ENCODE assay signal across 8 cellular contexts in genomic region chr6:52881996-52882841, GRCh38. TPM values are rescaled to one million over a fixed set of nuclear protein-coding genes. Genes with fewer than 3 reads are reported as not detected.
DNase-seq lines count a peak whose midpoint lies in the region; ATAC-seq, FAIRE-seq and TF ChIP-seq lines count a peak whose summit lies in the region.

No MANE protein-coding gene starts in this region.

- H3K4me3 ChIP-seq in H1 (ENCODE audit: extremely low read depth in 1 of 4, insufficient read depth in 2 of 4, low read depth in 3 of 4, low read length in 4 of 4): peak overlapping the region; percentile 16 to 53 (median 36); a peak in 5 of 8 replicates

- no peaks in the 10 kb centered on the region for H3K9me3 Mint-ChIP-seq in activated CD8-positive, alpha-beta T cell treated with anti-CD3 and anti-CD28 coated beads, Interleukin-2, amount 10 ng/mL, durations not matched to agents 7 days and 5 days (ENCODE audit: insufficient read depth)

- 37% methylated on average over 16 of the region's 18 CpGs; no CpG with 5 or more reads in 1 of the 2 experiments for WGBS in H1 (ENCODE audit: extremely low coverage in 1 of 2, insufficient coverage in 1 of 2, insufficient read length in 1 of 2, insufficient replicate concordance in 2 of 2, low coverage in 1 of 2, low lambda C conversion rate in 2 of 2, missing lambda C conversion rate in 1 of 2), 2 experiments

- peak overlapping the region; percentile 87; the same call in 1 of the 2 replicates for H4K8ac ChIP-seq in H1 (ENCODE audit: extremely low read depth, insufficient read depth, low read length)

- H3K27ac ChIP-seq in H1 (ENCODE audit: low read depth, low read length): no peak overlapping the region

- TF ChIP-seq POLR2A in H1 (IDR thresholded peaks at IDR 0.05; ENCODE audit: control extremely low read depth in 1 of 2, low read depth in 2 of 2, low read length in 2 of 2): 0 out of 3 replicates have a peak, but pooled peaks of 1 of the 2 experiments have one; percentile 22

- H3K9me3 ChIP-seq in H1 (ENCODE audit: insufficient read depth in 2 of 2, low read depth in 1 of 2, low read length in 1 of 2): no peaks in the 10 kb centered on the region

- H3K27me3 ChIP-seq in H1 (replicated peaks in 1 of 4; ENCODE audit: control insufficient read depth in 3 of 4, extremely low read depth in 1 of 4, insufficient read depth in 3 of 4, low read length in 3 of 4): no peaks in the 10 kb centered on the region

- no peak overlapping the region for H2AK5ac ChIP-seq in H1 (ENCODE audit: low read depth, low read length)

- 0 out of 2 replicates have a peak overlapping the region, but pooled peaks have one; percentile 48 for H2BK15ac ChIP-seq in H1 (ENCODE audit: low read length)

- TF ChIP-seq EP300 in H1 (IDR thresholded peaks at IDR 0.05; ENCODE audit: borderline replicate concordance in 1 of 2, low read depth in 2 of 2, low read length in 2 of 2): no peak

- H3K27ac Mint-ChIP-seq in activated CD8-positive, alpha-beta T cell treated with anti-CD3 and anti-CD28 coated beads, Interleukin-2, amount 10 ng/mL, durations not matched to agents 7 days and 5 days: peak overlapping the region; percentile 80

- DNase-seq in COLO668 (lab: John Stamatoyannopoulos, UW; ENCODE audit: unreplicated experiment) (peak; percentile 33), NCI-H774 (lab: John Stamatoyannopoulos, UW) (peak; percentile 72), H1 (ENCODE audit: low read depth in 1 of 2, low spot score in 2 of 2) (peak in 1 of 2 experiments; percentile 78), midbrain (lab: John Stamatoyannopoulos, UW) (peak; percentile 55)
- peak; percentile 77 for DNase-seq in activated CD8-positive, alpha-beta T cell treated with anti-CD3 and anti-CD28 coated beads, Interleukin-2, amount 10 ng/mL, durations not matched to agents 7 days and 5 days
- peak; percentile 13 to 41 for DNase-seq in stimulated activated CD8-positive, alpha-beta memory T cell treated with anti-CD3 and anti-CD28 coated beads, Interleukin-2, amount 100 ng/mL, for 48 hours (ENCODE audit: low read depth in 2 of 2)

- CTCF ChIA-PET in activated CD8-positive, alpha-beta T cell treated with anti-CD3 and anti-CD28 coated beads, Interleukin-2, amount 10 ng/mL, durations not matched to agents 7 days and 5 days (lab: Charles Lee): interaction anchor here (0.9 to 1.9 kb wide), 5 partner anchors 8 to 185 kb away, joined by 3 to 6 read pairs (median 3); no protein-coding TSS in a partner anchor
- CTCF ChIA-PET in H1 (lab: Charles Lee; ENCODE audit: partially characterized antibody): interaction anchor here (0.6 to 2.9 kb wide), 14 partner anchors 8 to 191 kb away, joined by 3 to 9 read pairs (median 3); no protein-coding TSS in a partner anchor

- H3K18ac ChIP-seq in H1 (ENCODE audit: extremely low read depth, low read length): peak overlapping the region; percentile 88; the same call in 1 of the 2 replicates

- peaks cover 10% of the 10 kb centered on the region for H3K27me3 Mint-ChIP-seq in activated CD8-positive, alpha-beta T cell treated with anti-CD3 and anti-CD28 coated beads, Interleukin-2, amount 10 ng/mL, durations not matched to agents 7 days and 5 days (ENCODE audit: low read depth)

- POLR2A ChIA-PET in activated CD8-positive, alpha-beta T cell treated with anti-CD3 and anti-CD28 coated beads, Interleukin-2, amount 10 ng/mL, durations not matched to agents 7 days and 5 days (lab: Charles Lee): no interaction called here
- POLR2A ChIA-PET in H1 (lab: Charles Lee; ENCODE audit: partially characterized antibody): no interaction called here

- H3K4ac ChIP-seq in H1 (replicated peaks; ENCODE audit: insufficient read length, low read depth, low read length): no peak overlapping the region

- no peak overlapping the region for H4K5ac ChIP-seq in H1 (ENCODE audit: insufficient read length, low read depth, low read length)

- peak; percentile 99 for ATAC-seq in GM19455 (IDR thresholded peaks at IDR 0.05; ENCODE audit: unreplicated experiment)
- peak; percentile 99 for ATAC-seq in HG03571 (IDR thresholded peaks at IDR 0.05; ENCODE audit: unreplicated experiment)
- peak; percentile 98 for ATAC-seq in activated CD8-positive, alpha-beta T cell treated with anti-CD3 and anti-CD28 coated beads, Interleukin-2, amount 10 ng/mL, durations not matched to agents 7 days and 5 days

- H3K56ac ChIP-seq in H1 (replicated peaks; ENCODE audit: insufficient read length, low read depth, low read length): no peak overlapping the region

- peaks cover 12% of the 10 kb centered on the region for H3K4me1 Mint-ChIP-seq in activated CD8-positive, alpha-beta T cell treated with anti-CD3 and anti-CD28 coated beads, Interleukin-2, amount 10 ng/mL, durations not matched to agents 7 days and 5 days (ENCODE audit: low read depth)

- H3K4me1 ChIP-seq in H1 (replicated peaks in 1 of 4; ENCODE audit: control insufficient read depth in 3 of 4, insufficient read depth in 4 of 4, low read length in 3 of 4): peaks cover 0 to 6% (median 0%) of the 10 kb centered on the region in 4 experiments; a peak in 4 of 7 replicates

- no peak overlapping the region for H3K23ac ChIP-seq in H1 (ENCODE audit: insufficient read length)

- no peak overlapping the region for H3K14ac ChIP-seq in H1 (ENCODE audit: insufficient read length)

- peak; percentile 71 to 76 for TF ChIP-seq RAD21 in H1 (IDR thresholded peaks at IDR 0.05 in 1 of 2, conservative IDR thresholded peaks at IDR 0.05 in 1 of 2; ENCODE audit: low read depth in 2 of 2, low read length in 2 of 2)

- no peaks in the 10 kb centered on the region for H3K36me3 Mint-ChIP-seq in activated CD8-positive, alpha-beta T cell treated with anti-CD3 and anti-CD28 coated beads, Interleukin-2, amount 10 ng/mL, durations not matched to agents 7 days and 5 days (ENCODE audit: low read depth)

- no peak overlapping the region; the same call in 1 of the 2 replicates for H2BK5ac ChIP-seq in H1 (ENCODE audit: low read depth, low read length)

- H3K36me3 ChIP-seq in H1 (ENCODE audit: control insufficient read depth in 2 of 4, insufficient read depth in 4 of 4, low read length in 3 of 4): no peaks in the 10 kb centered on the region

- FAIRE-seq in H1 (lab: Jason Lieb, UNC): peak; percentile 68

- peak overlapping the region; percentile 79 for H3K4me3 Mint-ChIP-seq in activated CD8-positive, alpha-beta T cell treated with anti-CD3 and anti-CD28 coated beads, Interleukin-2, amount 10 ng/mL, durations not matched to agents 7 days and 5 days

- peak overlapping the region; percentile 97 for H2BK12ac ChIP-seq in H1 (ENCODE audit: low read depth, low read length)

- no peak overlapping the region for H2BK120ac ChIP-seq in H1 (replicated peaks; ENCODE audit: low read depth, low read length)

- peak overlapping the region in 2 of 4 experiments; percentile 44 to 68; a peak in 3 of 7 replicates for H3K9ac ChIP-seq in H1 (replicated peaks in 1 of 4; ENCODE audit: extremely low read depth in 1 of 4, low read depth in 3 of 4, low read length in 3 of 4)

- 0 out of 2 replicates have a peak, but pooled peaks cover 2% of the 10 kb centered on the region for H3K23me2 ChIP-seq in H1 (ENCODE audit: low read depth, low read length)

- H4K20me1 ChIP-seq in H1 (replicated peaks in 1 of 2; ENCODE audit: control insufficient read depth in 1 of 2, insufficient read depth in 2 of 2, low read length in 2 of 2): no peaks in the 10 kb centered on the region

- TF ChIP-seq CTCF in H1 (IDR thresholded peaks at IDR 0.05; ENCODE audit: control extremely low read depth in 1 of 3, insufficient read depth in 1 of 3, low read depth in 1 of 3, low read length in 3 of 3): peak; percentile 70 to 86 (median 81)

- H3K4me2 ChIP-seq in H1 (ENCODE audit: insufficient read depth in 1 of 2, low read depth in 2 of 2, low read length in 2 of 2): peak overlapping the region; percentile 31 to 69

- H2AFZ ChIP-seq in H1 (ENCODE audit: low read length): peak overlapping the region; percentile 100

- H2BK20ac ChIP-seq in H1 (ENCODE audit: low read length): no peak overlapping the region

- peak overlapping the region; percentile 25 for H4K91ac ChIP-seq in H1 (replicated peaks; ENCODE audit: insufficient read length, low read length)

- no peaks in the 10 kb centered on the region for H3K79me1 ChIP-seq in H1 (ENCODE audit: low read depth, low read length)

- H3K79me2 ChIP-seq in H1 (ENCODE audit: control insufficient read depth in 1 of 2, insufficient read depth in 2 of 2, low read length in 2 of 2): no peaks in the 10 kb centered on the region

TF ChIP-seq in H1, 55 proteins besides CTCF, POLR2A, EP300 and RAD21 (continues in another document):
- TF ChIP-seq HDAC6 (IDR thresholded peaks at IDR 0.05; ENCODE audit: low read depth, low read length) (no peak), RFX5 (IDR thresholded peaks at IDR 0.05; ENCODE audit: borderline replicate concordance, low read depth, low read length) (no peak), EZH2 (IDR thresholded peaks at IDR 0.05; ENCODE audit: low read depth, low read length, severe bottlenecking) (no peak)

RNA-seq across cellular contexts. Expression of gene GSTA3, which starts 27.3 kb away (rescaled TPM):
- total RNA-seq in activated CD8-positive, alpha-beta T cell treated with anti-CD3 and anti-CD28 coated beads, Interleukin-2, amount 10 ng/mL, durations not matched to agents 7 days and 5 days: not detected
- not detected in 2 replicates for total RNA-seq in H1 (2021; fragmentation: NEBNext Ultra II Directional; extraction: Animal tissue kit (Norgen Biotek cat#: 25700))
- polyA plus RNA-seq in H1 (2011; rRNA removed): not detected in 2 replicates
- not detected for polyA plus RNA-seq in H1 (2011; cell fraction: cytosol; rRNA removed)
- not detected for polyA plus RNA-seq in H1 (2011; cell fraction: nucleus; rRNA removed)
- polyA plus RNA-seq in H1 (2012, experiment 1 of 2): not detected in 4 replicates
- polyA plus RNA-seq in H1 (2012, experiment 2 of 2): not detected
- not detected for polyA plus RNA-seq in H1 (2013, experiment 1 of 2)
- polyA plus RNA-seq in H1 (2013, experiment 2 of 2): not detected
- not detected in 2 replicates for polyA minus RNA-seq in H1 (2011; rRNA and poly(A)+ RNA removed)
- polyA minus RNA-seq in H1 (2011; cell fraction: cytosol; rRNA and poly(A)+ RNA removed): not detected
- polyA minus RNA-seq in H1 (2011; cell fraction: nucleus; rRNA and poly(A)+ RNA removed): not detected

RNA-seq across cellular contexts. Expression of gene GSTA5, which starts 41.6 kb away (rescaled TPM):
- not detected for total RNA-seq in activated CD8-positive, alpha-beta T cell treated with anti-CD3 and anti-CD28 coated beads, Interleukin-2, amount 10 ng/mL, durations not matched to agents 7 days and 5 days
- not detected in 2 replicates for total RNA-seq in H1 (2021; fragmentation: NEBNext Ultra II Directional; extraction: Animal tissue kit (Norgen Biotek cat#: 25700))
- not detected in 2 replicates for polyA plus RNA-seq in H1 (2011; rRNA removed)
- polyA plus RNA-seq in H1 (2011; cell fraction: cytosol; rRNA removed): not detected
- polyA plus RNA-seq in H1 (2011; cell fraction: nucleus; rRNA removed): not detected
- not detected in 4 replicates for polyA plus RNA-seq in H1 (2012, experiment 1 of 2)
- polyA plus RNA-seq in H1 (2012, experiment 2 of 2): not detected
- not detected for polyA plus RNA-seq in H1 (2013, experiment 1 of 2)
- polyA plus RNA-seq in H1 (2013, experiment 2 of 2): not detected
- polyA minus RNA-seq in H1 (2011; rRNA and poly(A)+ RNA removed): not detected in 2 replicates
- not detected for polyA minus RNA-seq in H1 (2011; cell fraction: cytosol; rRNA and poly(A)+ RNA removed)
- polyA minus RNA-seq in H1 (2011; cell fraction: nucleus; rRNA and poly(A)+ RNA removed): not detected
